In the genomic region with DNA sequence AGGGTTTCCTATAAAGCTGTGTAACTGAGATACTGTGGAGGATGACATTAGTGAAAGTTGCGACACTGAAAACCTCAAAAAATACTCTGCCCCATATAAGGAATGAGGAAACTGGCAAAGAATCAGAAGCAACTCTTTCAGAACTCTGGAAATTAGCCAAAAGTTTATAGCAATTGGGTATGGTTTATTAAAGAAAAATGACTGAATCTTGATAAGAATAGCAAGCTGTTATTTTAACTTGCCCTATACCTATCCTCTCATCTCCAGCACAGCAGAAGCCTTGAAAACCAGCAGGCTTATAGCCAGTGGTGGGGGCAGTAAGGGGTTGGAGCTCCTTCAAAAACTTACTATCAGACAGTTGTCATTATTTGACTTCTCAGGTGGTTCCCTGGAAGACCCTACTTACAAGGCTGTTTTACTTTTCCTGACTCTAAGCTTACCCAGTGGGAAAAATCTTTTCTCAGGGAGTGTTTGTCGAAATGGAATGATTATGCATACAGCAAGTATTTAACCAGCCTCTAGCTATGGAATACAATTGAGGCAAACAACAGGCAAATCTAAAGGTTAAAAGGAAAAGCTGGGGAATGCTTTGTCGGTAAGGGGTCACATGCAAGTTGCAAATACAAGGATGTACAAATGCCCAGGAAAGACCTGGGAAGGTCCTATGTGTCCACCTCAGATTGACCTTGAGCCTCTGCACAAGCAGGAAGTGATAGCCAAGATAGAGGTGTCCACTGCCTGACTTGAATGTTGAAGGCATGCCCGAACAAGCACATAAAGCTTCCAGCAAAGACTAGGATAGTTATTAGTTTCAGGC, we compare ENCODE assay signal across 13 cellular contexts. TPM values are rescaled to one million over a fixed set of nuclear protein-coding genes. Genes with fewer than 3 reads are reported as not detected.
DNase-seq lines count a peak whose midpoint lies in the region; ATAC-seq and TF ChIP-seq lines count a peak whose summit lies in the region.
"Had no signal": no experiment of that assay in that cellular context is flagged by ENCODE, and none has a peak within 500 bp of the region (broad histone marks: within the 10 kb centered on the region; RNA-seq: fewer than 3 reads in every experiment).

No MANE protein-coding gene starts in this region.

- no peaks in the 10 kb centered on the region for H3F3A ChIP-seq in MM.1S (ENCODE audit: insufficient read depth, low read length)

- no peaks in the 10 kb centered on the region for H4K20me1 ChIP-seq in MM.1S (ENCODE audit: insufficient read depth, low read length)

- WGBS in gastroesophageal sphincter (ENCODE audit: low coverage in 1 of 2), 2 donors = 66 to 67% methylated on average over 2 to 4 of the region's 4 CpGs

- POLR2A ChIA-PET in MCF 10A (lab: Yijun Ruan, JAX) = interaction anchor here (0.6 to 4.4 kb wide), 19 partner anchors 11 to 854 kb away, joined by 3 to 58 read pairs (median 3); partner anchors contain the start of genes FAM151B, SERINC5 and ZFYVE16

- H3K27ac Mint-ChIP-seq in MCF 10A (ENCODE audit: low read depth, unreplicated experiment) = peak overlapping the region; percentile 96
- H3K27ac Mint-ChIP-seq: activated naive CD4-positive, alpha-beta T cell treated with anti-CD3 and anti-CD28 coated beads for 36 hours; endodermal cell had no signal

- no peak overlapping the region for H3K4me2 ChIP-seq in MM.1S (ENCODE audit: low read depth, low read length)

- H3K36me3 Mint-ChIP-seq in MCF 10A (ENCODE audit: insufficient read depth, unreplicated experiment) = peaks cover 39% of the 10 kb centered on the region

- no peak for ATAC-seq in gastroesophageal sphincter

- peak overlapping the region; percentile 16 for H3K4me3 Mint-ChIP-seq in MCF 10A (ENCODE audit: unreplicated experiment)
- H3K4me3 Mint-ChIP-seq: activated naive CD4-positive, alpha-beta T cell treated with anti-CD3 and anti-CD28 coated beads for 36 hours; endodermal cell had no signal

- no peak overlapping the region for H3K9ac ChIP-seq in iPS-18a (ENCODE audit: low read length)
- no peak overlapping the region for H3K9ac ChIP-seq in MM.1S (ENCODE audit: low read length)

- no peaks in the 10 kb centered on the region for H3K9me2 ChIP-seq in MM.1S (replicated peaks; ENCODE audit: insufficient read depth, low read length)

- H3K9me3 Mint-ChIP-seq in MCF 10A (ENCODE audit: unreplicated experiment) = peaks cover 7% of the 10 kb centered on the region

- H3K4me3 ChIP-seq in AG10803 (ENCODE audit: low read length) = no peak overlapping the region
- H3K4me3 ChIP-seq in iPS-18a (ENCODE audit: low read length) = no peak overlapping the region
- no peak overlapping the region for H3K4me3 ChIP-seq in MM.1S (ENCODE audit: low read length)
- no peak overlapping the region for H3K4me3 ChIP-seq in gastroesophageal sphincter
- H3K4me3 ChIP-seq: tibial nerve had no signal

- H3K36me3 ChIP-seq in iPS-18a (ENCODE audit: control insufficient read depth, low read depth, low read length) = peaks cover 11% of the 10 kb centered on the region
- H3K36me3 ChIP-seq in MM.1S (replicated peaks; ENCODE audit: insufficient read depth, low read length) = no peaks in the 10 kb centered on the region
- peaks cover 2 to 94% of the 10 kb centered on the region in 2 donors for H3K36me3 ChIP-seq in gastroesophageal sphincter

- H3K9me3 ChIP-seq in iPS-18a (ENCODE audit: control insufficient read depth, low read depth, low read length) (no peaks in the 10 kb centered on the region), MM.1S (replicated peaks; ENCODE audit: insufficient read depth, low read length) (no peaks in the 10 kb centered on the region), gastroesophageal sphincter (peaks cover 0 to 28% (median 0%) of the 10 kb centered on the region in 3 donors)
- H3K9me3 ChIP-seq: BE2C had no signal

- H3K4me1 ChIP-seq in iPS-18a (ENCODE audit: control insufficient read depth, low read depth, low read length) = no peaks in the 10 kb centered on the region
- no peaks in the 10 kb centered on the region for H3K4me1 ChIP-seq in MM.1S (ENCODE audit: low read length)
- H3K4me1 ChIP-seq in gastroesophageal sphincter = no peaks in the 10 kb centered on the region
- H3K4me1 ChIP-seq: BE2C, tibial nerve had no signal

- DNase-seq in AG10803 (ENCODE audit: low read depth) (peak; percentile 73), MCF 10A (ENCODE audit: unreplicated experiment) (peak; percentile 56), MM.1S (no peak), NCI-H2196 treated with DMSO at 0.1 percent for 48 hours (lab: John Stamatoyannopoulos, UW; ENCODE audit: unreplicated experiment) (no peak)
- no peak for DNase-seq in stimulated activated CD4-positive, alpha-beta T cell treated with anti-CD3 and anti-CD28 coated beads, Interleukin-12 subunit alpha, Interleukin-12 subunit beta, amount 100 ng/mL, for 4 hours
- DNase-seq: activated CD4-positive, alpha-beta T cell treated with anti-CD3 and anti-CD28 coated beads for 4 hours; activated naive CD4-positive, alpha-beta T cell treated with anti-CD3 and anti-CD28 coated beads for 36 hours; BE2C; endodermal cell had no signal

- no TSS peak for BruUV-seq in MCF 10A (replicated peaks; lab: Mats Ljungman, UMichigan)

- H3K27me3 Mint-ChIP-seq in MCF 10A (ENCODE audit: insufficient read depth, unreplicated experiment) = no peaks in the 10 kb centered on the region

- intact Hi-C loops in MCF 10A (cut with micrococcal nuclease) = no loop called here

- H2AFZ ChIP-seq in MM.1S (ENCODE audit: low read length) = no peak overlapping the region

- TF ChIP-seq RAD21 in Ishikawa (IDR thresholded peaks at IDR 0.05; ENCODE audit: low read depth) = no peak

- no peaks in the 10 kb centered on the region for H3K27me3 ChIP-seq in iPS-18a (ENCODE audit: control insufficient read depth, insufficient read depth, low read length)
- no peaks in the 10 kb centered on the region for H3K27me3 ChIP-seq in MM.1S (replicated peaks; ENCODE audit: insufficient read depth, low read length)
- H3K27me3 ChIP-seq in gastroesophageal sphincter = no peaks in the 10 kb centered on the region
- H3K27me3 ChIP-seq: BE2C, tibial nerve had no signal

- TF ChIP-seq CTCF in AG10803 (conservative IDR thresholded peaks at IDR 0.05; ENCODE audit: low read length) (no peak), MCF 10A (IDR thresholded peaks at IDR 0.05; ENCODE audit: unreplicated experiment) (no peak), MM.1S (IDR thresholded peaks at IDR 0.05; ENCODE audit: low read length) (no peak), gastroesophageal sphincter (IDR thresholded peaks at IDR 0.05) (no peak)

- TF ChIP-seq POLR2A in gastroesophageal sphincter (IDR thresholded peaks at IDR 0.05) = no peak

- TF ChIP-seq EP300 in Ishikawa (IDR thresholded peaks at IDR 0.05; ENCODE audit: borderline replicate concordance) = no peak
- TF ChIP-seq EP300 in gastroesophageal sphincter (IDR thresholded peaks at IDR 0.05) = no peak

- H3K4me1 Mint-ChIP-seq in MCF 10A (ENCODE audit: insufficient read depth, unreplicated experiment) = peaks cover 19% of the 10 kb centered on the region
- H3K4me1 Mint-ChIP-seq: endodermal cell had no signal

- H3K27ac ChIP-seq in iPS-18a (ENCODE audit: low read length) (peak overlapping the region; percentile 10), MM.1S (ENCODE audit: low read length) (no peak overlapping the region), gastroesophageal sphincter (no peak overlapping the region)
- H3K27ac ChIP-seq: tibial nerve had no signal

- H3K79me2 ChIP-seq in MM.1S (ENCODE audit: low read length) = no peaks in the 10 kb centered on the region

- CTCF ChIA-PET in MCF 10A (lab: Yijun Ruan, JAX) = interaction anchor here (0.6 to 2.0 kb wide), 6 partner anchors 14 to 375 kb away, joined by 3 to 12 read pairs (median 4); no protein-coding TSS in a partner anchor

TF ChIP-seq in Ishikawa, 13 proteins besides CTCF, POLR2A, EP300 and RAD21:
- no peak for TF ChIP-seq TCF12 (IDR thresholded peaks at IDR 0.05; ENCODE audit: low read depth)
- no peak for TF ChIP-seq CREB1 (IDR thresholded peaks at IDR 0.05; ENCODE audit: low read depth)
- peak; percentile 29; the same call in 1 of the 2 replicates for TF ChIP-seq NFIC (IDR thresholded peaks at IDR 0.05)

RNA-seq across cellular contexts. Expression of gene FAM151B, which starts 21.0 kb away (rescaled TPM):
- total RNA-seq in MCF 10A (2022) = 1.8 TPM in 2 replicates
- total RNA-seq in gastroesophageal sphincter = 10 to 100 TPM in 1 of 4 donors, 1 to 10 TPM in 3; 1.3 to 11.2 (median 3.3) TPM

RNA-seq across cellular contexts. Expression of gene ZFYVE16, which starts 59.0 kb away (rescaled TPM):
- total RNA-seq in MCF 10A (2022) (34.8 and 36.9 TPM in 2 replicates), gastroesophageal sphincter (10 to 100 TPM; 23.6 to 33.8 (median 26.9) TPM)

Comparison
In these comparisons a context has a peak if more than half of its experiments do, and no peak if none do; other contexts are left out.
1. DNase-seq: peak in AG10803 (single experiment) and MCF 10A (single experiment); none in MM.1S (single experiment), NCI-H2196 treated with DMSO at 0.1 percent for 48 hours (single experiment) and stimulated activated CD4-positive, alpha-beta T cell treated with anti-CD3 and anti-CD28 coated beads, Interleukin-12 subunit alpha, Interleukin-12 subunit beta, amount 100 ng/mL, for 4 hours (single experiment).